ENCODE assay signal across 34 cellular contexts in the genomic region with DNA sequence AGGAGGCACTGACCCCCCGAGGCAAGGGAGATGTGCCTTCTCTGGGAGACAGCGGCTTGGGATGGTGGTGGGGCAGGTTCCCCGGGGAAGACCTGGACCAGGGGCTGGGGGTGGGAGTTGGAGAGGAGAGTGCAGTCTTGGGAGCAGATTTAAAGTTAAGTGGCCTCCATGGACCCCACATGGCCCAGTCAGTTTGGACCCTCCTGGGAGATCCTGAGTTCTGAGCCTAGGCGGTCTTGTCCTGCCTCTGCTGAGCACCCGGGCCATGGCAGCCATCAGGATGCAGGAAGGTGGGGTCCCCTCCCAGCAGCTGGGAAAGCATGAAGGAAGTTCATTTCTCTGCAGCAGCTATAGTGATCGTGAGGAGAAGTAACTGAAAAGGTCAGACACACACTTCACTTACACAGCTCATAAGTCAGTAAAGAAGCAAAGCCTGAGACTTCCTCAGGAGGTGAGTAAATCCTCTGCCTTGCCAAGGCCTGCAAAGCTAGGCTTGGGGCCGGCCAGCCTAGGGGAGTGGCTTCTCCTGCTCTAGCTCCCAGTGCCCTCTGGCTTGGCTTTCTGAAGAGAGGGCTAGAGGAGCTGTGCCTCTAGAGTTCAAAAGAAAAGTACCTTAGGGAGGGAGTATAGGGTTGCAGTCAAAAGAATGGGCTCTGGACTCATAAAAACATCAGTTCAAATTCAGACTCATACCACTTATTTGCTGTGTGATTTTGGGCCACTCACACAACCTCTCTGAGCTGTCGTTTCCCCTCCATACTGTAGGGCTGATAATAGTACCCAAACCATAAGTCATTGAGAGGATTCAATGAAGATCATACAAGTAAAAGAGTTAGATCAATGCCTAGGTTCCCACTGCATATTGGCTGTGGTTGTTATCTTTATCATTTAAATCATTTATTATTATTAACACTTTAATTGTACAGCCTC. TPM values are rescaled to one million over a fixed set of nuclear protein-coding genes. Genes with fewer than 3 reads are reported as not detected.
"Had no signal": no experiment of that assay in that cellular context is flagged by ENCODE, and none has a peak within 500 bp of the region (broad histone marks: within the 10 kb centered on the region; RNA-seq: fewer than 3 reads in every experiment).

No MANE protein-coding gene starts in this region.

- ATAC-seq: activated CD8-positive, alpha-beta T cell treated with anti-CD3 and anti-CD28 coated beads for 36 hours; activated naive CD4-positive, alpha-beta T cell treated with anti-CD3 and anti-CD28 coated beads, Interleukin-2, amount 50 U/mL, for 72 hours; activated T-cell treated with anti-CD3 and anti-CD28 coated beads, Interleukin-2, amount 50 U/mL, for 4 hours; Panc1 had no signal

- H3K36me3 ChIP-seq: adrenal gland, SJCRH30, WERI-Rb-1 had no signal

- H3K27me3 ChIP-seq: SJCRH30 had no signal

- H3K27ac Mint-ChIP-seq: activated CD8-positive, alpha-beta T cell treated with anti-CD3 and anti-CD28 coated beads for 36 hours; activated naive CD4-positive, alpha-beta T cell treated with anti-CD3 and anti-CD28 coated beads for 36 hours; activated T-helper 1 cell treated with anti-CD3 and anti-CD28 coated beads, Interleukin-12 subunit alpha, Interleukin-12 subunit beta, Interleukin-2, Interleukin-4 antibody, amounts not matched to agents 30 ng/mL and 10 ng/mL and 1 ng/mL, durations not matched to agents 14 hours and 24 hours and 36 hours; brain had no signal

- DNase-seq: activated CD4-positive, alpha-beta T cell treated with anti-CD3 and anti-CD28 coated beads for 1 hour; activated CD4-positive, alpha-beta T cell treated with anti-CD3 and anti-CD28 coated beads for 48 hours; activated CD4-positive, alpha-beta T cell treated with anti-CD3 and anti-CD28 coated beads, Interleukin-2, amount 50 U/mL, for 4 hours; activated CD4-positive, CD25-positive, alpha-beta regulatory T cell; activated CD8-positive, alpha-beta T cell treated with anti-CD3 and anti-CD28 coated beads for 36 hours; activated gamma-delta T cell treated with Interleukin-2 at 50 U/mL for 16 hours; activated naive CD4-positive, alpha-beta T cell treated with anti-CD3 and anti-CD28 coated beads for 36 hours; activated T-cell treated with anti-CD3 and anti-CD28 coated beads for 4 hours; activated T-cell treated with anti-CD3 and anti-CD28 coated beads, Interleukin-2, amount 50 U/mL, for 4 hours; anterior cingulate cortex; MM.1S; MV-4-11; NCI-H1092; NCI-H1436 treated with DMSO at 0.1 percent for 48 hours; NCI-H1694 treated with DMSO at 0.1 percent for 48 hours; NCI-H2029; NCI-H345; NCI-H524 treated with DMSO at 0.1 percent for 48 hours; SHP77; SJCRH30; T1000; WERI-Rb-1 had no signal

- H3K9me3 ChIP-seq: adrenal gland, SJCRH30 had no signal

- H3K4me1 Mint-ChIP-seq: brain had no signal

- H3K4me1 ChIP-seq: adrenal gland, SJCRH30 had no signal

- H3K27ac ChIP-seq: adrenal gland, KMS-11, SJCRH30, SK-N-MC, WERI-Rb-1 had no signal

- H3K9me3 Mint-ChIP-seq: activated CD8-positive, alpha-beta T cell treated with anti-CD3 and anti-CD28 coated beads for 36 hours; activated naive CD4-positive, alpha-beta T cell treated with anti-CD3 and anti-CD28 coated beads for 36 hours; activated naive CD4-positive, alpha-beta T cell treated with anti-CD3 and anti-CD28 coated beads, Interleukin-2, amount 50 U/mL, for 72 hours; activated T-cell treated with anti-CD3 and anti-CD28 coated beads, Interleukin-2, amount 50 U/mL, for 4 hours; activated T-helper 1 cell treated with anti-CD3 and anti-CD28 coated beads, Interleukin-12 subunit alpha, Interleukin-12 subunit beta, Interleukin-2, Interleukin-4 antibody, amounts not matched to agents 30 ng/mL and 10 ng/mL and 1 ng/mL, durations not matched to agents 14 hours and 24 hours and 36 hours had no signal

- H3K4me3 Mint-ChIP-seq: activated CD8-positive, alpha-beta T cell treated with anti-CD3 and anti-CD28 coated beads for 36 hours; activated naive CD4-positive, alpha-beta T cell treated with anti-CD3 and anti-CD28 coated beads for 36 hours; activated T-cell treated with anti-CD3 and anti-CD28 coated beads, Interleukin-2, amount 50 U/mL, for 4 hours; activated T-helper 1 cell treated with anti-CD3 and anti-CD28 coated beads, Interleukin-12 subunit alpha, Interleukin-12 subunit beta, Interleukin-2, Interleukin-4 antibody, amounts not matched to agents 30 ng/mL and 10 ng/mL and 1 ng/mL, durations not matched to agents 14 hours and 24 hours and 36 hours; brain had no signal

- H3K4me3 ChIP-seq: adrenal gland, SJCRH30, SK-N-MC had no signal

- H3K36me3 Mint-ChIP-seq: activated naive CD4-positive, alpha-beta T cell treated with anti-CD3 and anti-CD28 coated beads, Interleukin-2, amount 50 U/mL, for 72 hours; brain had no signal

RNA-seq across cellular contexts. Expression of gene C16orf78, which starts 31.0 kb away (rescaled TPM):
- total RNA-seq: activated CD8-positive, alpha-beta T cell treated with anti-CD3 and anti-CD28 coated beads for 36 hours; activated naive CD4-positive, alpha-beta T cell treated with anti-CD3 and anti-CD28 coated beads for 36 hours; activated naive CD4-positive, alpha-beta T cell treated with anti-CD3 and anti-CD28 coated beads, Interleukin-2, amount 50 U/mL, for 72 hours; activated T-cell treated with anti-CD3 and anti-CD28 coated beads, Interleukin-2, amount 50 U/mL, for 4 hours; activated T-helper 1 cell treated with anti-CD3 and anti-CD28 coated beads, Interleukin-12 subunit alpha, Interleukin-12 subunit beta, Interleukin-2, Interleukin-4 antibody, amounts not matched to agents 30 ng/mL and 10 ng/mL and 1 ng/mL, durations not matched to agents 14 hours and 24 hours and 36 hours; adrenal gland; LHCN-M2; NCI-H460; RPMI7951; SJCRH30; T-helper 1 cell treated with Interleukin-12 subunit alpha and Interleukin-12 subunit beta and Interleukin-4 antibody, amounts not matched to agents 30 ng/mL and 1 ng/mL, for 36 hours; T-helper 2 cell treated with Interferon-gamma antibody and Interleukin-4, amounts not matched to agents 100 ng/mL and 5 ng/mL, for 36 hours had no signal
